Comparison of ENCODE assay signal across 13 cellular contexts in the genomic region with DNA sequence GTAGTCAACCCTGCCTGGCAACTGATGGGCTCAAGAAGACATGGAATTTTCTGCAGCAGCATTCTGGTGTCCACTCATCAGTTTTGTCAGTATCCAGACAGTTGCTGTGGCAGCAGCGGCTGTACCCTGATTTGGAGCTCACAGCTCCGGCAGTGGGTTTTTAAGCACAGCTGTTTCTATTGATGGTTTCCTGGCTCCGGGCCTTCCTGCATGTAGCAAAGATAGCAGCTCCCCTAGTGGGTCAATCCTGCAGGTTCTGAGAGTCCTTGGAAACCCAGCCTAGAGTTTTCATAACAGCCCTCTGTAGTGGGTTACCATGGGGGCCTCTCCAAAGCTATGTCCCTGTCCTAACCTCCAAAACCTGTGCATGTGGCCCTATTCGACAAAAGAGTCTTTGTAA.
DNase-seq lines count a peak whose midpoint lies in the region; ATAC-seq and TF ChIP-seq lines count a peak whose summit lies in the region.
"Had no signal": no experiment of that assay in that cellular context is flagged by ENCODE, and none has a peak within 500 bp of the region (broad histone marks: within the 10 kb centered on the region; RNA-seq: fewer than 3 reads in every experiment).

No MANE protein-coding gene starts in this region.

- no peaks in the 10 kb centered on the region for H3K9me3 ChIP-seq in cardiac muscle cell (ENCODE audit: low read depth)
- no peaks in the 10 kb centered on the region for H3K9me3 ChIP-seq in CD4-positive, alpha-beta memory T cell (ENCODE audit: control insufficient read depth in 1 of 2, low read length in 2 of 2)

- POLR2A ChIA-PET in activated CD4-positive, alpha-beta T cell treated with anti-CD3 and anti-CD28 coated beads for 36 hours (lab: Charles Lee) = no interaction called here
- POLR2A ChIA-PET in CD4-positive, alpha-beta memory T cell (lab: Charles Lee; ENCODE audit: partially characterized antibody) = no interaction called here

- H3K9me3 Mint-ChIP-seq in type B pancreatic cell = no peaks in the 10 kb centered on the region
- H3K9me3 Mint-ChIP-seq in activated CD4-positive, alpha-beta T cell treated with anti-CD3 and anti-CD28 coated beads for 36 hours (ENCODE audit: low read depth) = no peaks in the 10 kb centered on the region
- peaks cover 0 to 5% (median 0%) of the 10 kb centered on the region in 8 donors for H3K9me3 Mint-ChIP-seq in CD4-positive, alpha-beta memory T cell

- H3K4me3 Mint-ChIP-seq in type B pancreatic cell = no peak overlapping the region
- no peak overlapping the region for H3K4me3 Mint-ChIP-seq in activated CD4-positive, alpha-beta T cell treated with anti-CD3 and anti-CD28 coated beads for 36 hours
- H3K4me3 Mint-ChIP-seq in CD4-positive, alpha-beta memory T cell = no peak overlapping the region
- H3K4me3 Mint-ChIP-seq: B cell had no signal

- no peaks in the 10 kb centered on the region for H3K27me3 Mint-ChIP-seq in type B pancreatic cell
- H3K27me3 Mint-ChIP-seq in activated CD4-positive, alpha-beta T cell treated with anti-CD3 and anti-CD28 coated beads for 36 hours = no peaks in the 10 kb centered on the region
- peaks cover 0 to 1% of the 10 kb centered on the region in 2 donors for H3K27me3 Mint-ChIP-seq in CD4-positive, alpha-beta memory T cell

- no peaks in the 10 kb centered on the region for H3K36me3 Mint-ChIP-seq in type B pancreatic cell
- H3K36me3 Mint-ChIP-seq in activated CD4-positive, alpha-beta T cell treated with anti-CD3 and anti-CD28 coated beads for 36 hours (ENCODE audit: low read depth) = no peaks in the 10 kb centered on the region
- no peaks in the 10 kb centered on the region for H3K36me3 Mint-ChIP-seq in CD4-positive, alpha-beta memory T cell

- intact Hi-C loops in Right ventricle myocardium inferior (cut with DNase I) (no loop called here), left cardiac atrium (cut with DNase I) (no loop called here)
- intact Hi-C loops in activated CD4-positive, alpha-beta T cell treated with anti-CD3 and anti-CD28 coated beads for 36 hours (cut with DNase I, micrococcal nuclease) = no loop called here
- intact Hi-C loops in CD4-positive, alpha-beta memory T cell (cut with micrococcal nuclease) = no loop called here

- ATAC-seq in Right ventricle myocardium inferior = no peak
- ATAC-seq in left cardiac atrium = peak; percentile 35 to 47
- ATAC-seq in activated CD4-positive, alpha-beta T cell treated with anti-CD3 and anti-CD28 coated beads for 36 hours = no peak

- peaks cover 6% of the 10 kb centered on the region for H3K4me1 Mint-ChIP-seq in type B pancreatic cell (ENCODE audit: unreplicated experiment)
- no peaks in the 10 kb centered on the region for H3K4me1 Mint-ChIP-seq in activated CD4-positive, alpha-beta T cell treated with anti-CD3 and anti-CD28 coated beads for 36 hours
- H3K4me1 Mint-ChIP-seq in CD4-positive, alpha-beta memory T cell = no peaks in the 10 kb centered on the region
- H3K4me1 Mint-ChIP-seq: B cell had no signal

- no peaks in the 10 kb centered on the region for H3K36me3 ChIP-seq in cardiac muscle cell
- H3K36me3 ChIP-seq in CD4-positive, alpha-beta memory T cell (ENCODE audit: insufficient read depth, low read length) = no peaks in the 10 kb centered on the region

- H3K4me3 ChIP-seq in cardiac muscle cell = no peak overlapping the region
- no peak overlapping the region for H3K4me3 ChIP-seq in CD4-positive, alpha-beta memory T cell (ENCODE audit: low read length in 2 of 2)

- peak in 1 of 2 donors; percentile 62 for DNase-seq in cardiac muscle cell (ENCODE audit: low read depth in 1 of 2, low spot score in 1 of 2)
- DNase-seq in Right ventricle myocardium inferior (ENCODE audit: missing footprints) = no peak
- DNase-seq in amygdala (lab: John Stamatoyannopoulos, UW) = peak in 31 of 56 donors; percentile 0 to 56 (median 7)
- peak; percentile 33 for DNase-seq in left cardiac atrium
- DNase-seq in type B pancreatic cell (ENCODE audit: extremely low spot score, unreplicated experiment) = no peak
- no peak for DNase-seq in T1000 (lab: John Stamatoyannopoulos, UW)
- no peak for DNase-seq in activated CD4-positive, alpha-beta T cell treated with anti-CD3 and anti-CD28 coated beads for 36 hours
- DNase-seq in CD4-positive, alpha-beta memory T cell = no peak
- DNase-seq: activated CD8-positive, alpha-beta memory T cell treated with anti-CD3 and anti-CD28 coated beads, Interleukin-2, amount 50 U/mL, for 4 hours; NCI-H1105 treated with DMSO at 0.1 percent for 48 hours; occipital lobe; stimulated activated CD4-positive, alpha-beta T cell treated with anti-CD3 and anti-CD28 coated beads, Interleukin-4, amount 100 ng/mL, for 4 hours had no signal

- no peak overlapping the region for H3K27ac ChIP-seq in cardiac muscle cell
- H3K27ac ChIP-seq in CD4-positive, alpha-beta memory T cell (ENCODE audit: low read depth, low read length) = no peak overlapping the region

- CTCF ChIA-PET in activated CD4-positive, alpha-beta T cell treated with anti-CD3 and anti-CD28 coated beads for 36 hours (lab: Charles Lee) = interaction anchor here (0.6 kb wide), 1 partner anchor 1873 kb away, joined by 3 read pairs; no protein-coding TSS in a partner anchor
- CTCF ChIA-PET in CD4-positive, alpha-beta memory T cell (lab: Charles Lee; ENCODE audit: partially characterized antibody) = no interaction called here

- no peaks in the 10 kb centered on the region for H3K4me1 ChIP-seq in cardiac muscle cell (ENCODE audit: low read depth)
- H3K4me1 ChIP-seq in CD4-positive, alpha-beta memory T cell (ENCODE audit: insufficient read depth, low read length) = no peaks in the 10 kb centered on the region

- no peaks in the 10 kb centered on the region for H3K27me3 ChIP-seq in cardiac muscle cell
- no peaks in the 10 kb centered on the region for H3K27me3 ChIP-seq in CD4-positive, alpha-beta memory T cell (ENCODE audit: insufficient read depth, low read length)

- TF ChIP-seq CTCF in cardiac muscle cell (IDR thresholded peaks at IDR 0.05; ENCODE audit: low read depth, low read length) (peak; percentile 40), type B pancreatic cell (conservative IDR thresholded peaks at IDR 0.05) (peak; percentile 54)

- no peak overlapping the region for H3K27ac Mint-ChIP-seq in type B pancreatic cell
- no peak overlapping the region for H3K27ac Mint-ChIP-seq in activated CD4-positive, alpha-beta T cell treated with anti-CD3 and anti-CD28 coated beads for 36 hours
- no peak overlapping the region for H3K27ac Mint-ChIP-seq in CD4-positive, alpha-beta memory T cell
- H3K27ac Mint-ChIP-seq: B cell had no signal

Comparison
In these comparisons a context has a peak if more than half of its experiments do, and no peak if none do; other contexts are left out.
1. DNase-seq: peak in amygdala (31 of 56) and left cardiac atrium (single experiment); none in Right ventricle myocardium inferior (single experiment), type B pancreatic cell (single experiment), T1000 (single experiment), activated CD4-positive, alpha-beta T cell treated with anti-CD3 and anti-CD28 coated beads for 36 hours (single experiment) and CD4-positive, alpha-beta memory T cell (0 of 5).
2. ATAC-seq: peak in left cardiac atrium (2 of 2); none in Right ventricle myocardium inferior (single experiment) and activated CD4-positive, alpha-beta T cell treated with anti-CD3 and anti-CD28 coated beads for 36 hours (single experiment).